In genomic region chr20:23541330-23541729, GRCh38 we compare ENCODE assay signal across 22 cellular contexts. TPM values are rescaled to one million over a fixed set of nuclear protein-coding genes. Genes with fewer than 3 reads are reported as not detected.
DNase-seq lines count a peak whose midpoint lies in the region; FAIRE-seq and TF ChIP-seq lines count a peak whose summit lies in the region.
"Had no signal": no experiment of that assay in that cellular context is flagged by ENCODE, and none has a peak within 500 bp of the region (broad histone marks: within the 10 kb centered on the region; RNA-seq: fewer than 3 reads in every experiment).

No MANE protein-coding gene starts in this region.

- FAIRE-seq in bronchial epithelial cell (lab: Jason Lieb, UNC) = peak; percentile 36
- FAIRE-seq: kidney, urothelium cell line had no signal

- no peaks in the 10 kb centered on the region for H3K27me3 ChIP-seq in bronchial epithelial cell (ENCODE audit: control insufficient read depth, insufficient read depth, low read length)
- H3K27me3 ChIP-seq: body of pancreas, neutrophil had no signal

- no peaks in the 10 kb centered on the region for H3K36me3 ChIP-seq in bronchial epithelial cell (ENCODE audit: control insufficient read depth, insufficient read depth, low read length)
- H3K36me3 ChIP-seq: neutrophil had no signal

- no peak overlapping the region for H3K4me3 ChIP-seq in bronchial epithelial cell (ENCODE audit: low read depth, low read length)
- H3K4me3 ChIP-seq: body of pancreas had no signal

- no peak for TF ChIP-seq CTCF in bronchial epithelial cell (IDR thresholded peaks at IDR 0.05; ENCODE audit: insufficient read depth, low read length, severe bottlenecking)

- DNase-seq in NCI-H748 (lab: John Stamatoyannopoulos, UW; ENCODE audit: unreplicated experiment) (peak; percentile 62), NCI-H748 treated with DMSO at 0.1 percent for 48 hours (lab: John Stamatoyannopoulos, UW) (no peak), NOMO-1 treated with dmso at 0.1 percent for 144 hours (lab: John Stamatoyannopoulos, UW; ENCODE audit: unreplicated experiment) (peak; percentile 28), bronchial epithelial cell (ENCODE audit: low read depth) (peak; percentile 85), pons (ENCODE audit: low spot score) (peak; percentile 20), HUDEP-2 (lab: John Stamatoyannopoulos, UW; ENCODE audit: unreplicated experiment in 76 of 76) (no peak)
- no peak for DNase-seq in stimulated activated naive CD4-positive, alpha-beta T cell (lab: John Stamatoyannopoulos, UW)
- no peak for DNase-seq in stimulated activated CD4-positive, alpha-beta T cell treated with anti-CD3 and anti-CD28 coated beads, Interleukin-4, amount 100 ng/mL, for 1 hour
- DNase-seq: 8988T; activated CD4-positive, alpha-beta T cell treated with anti-CD3 and anti-CD28 coated beads, Interleukin-2, amount 10 ng/mL, durations not matched to agents 7 days and 5 days; body of pancreas; KG1; kidney; midbrain; NCI-H146; NCI-H526 treated with DMSO at 0.1 percent for 48 hours; T1000 had no signal

RNA-seq across cellular contexts. Expression of gene CST9L, which starts 27.0 kb away (rescaled TPM):
- not detected in 2 replicates for total RNA-seq in bronchial epithelial cell
- total RNA-seq: activated CD4-positive, alpha-beta T cell treated with anti-CD3 and anti-CD28 coated beads, Interleukin-2, amount 10 ng/mL, durations not matched to agents 7 days and 5 days; activated naive CD4-positive, alpha-beta T cell treated with anti-CD3 and anti-CD28 coated beads, Interleukin-2, amount 50 U/mL, for 72 hours; body of pancreas; Daoy; kidney; Right ventricle myocardium inferior had no signal

RNA-seq across cellular contexts. Expression of gene CST8, which starts 50.4 kb away (rescaled TPM):
- total RNA-seq in bronchial epithelial cell = not detected in 2 replicates
- total RNA-seq: activated CD4-positive, alpha-beta T cell treated with anti-CD3 and anti-CD28 coated beads, Interleukin-2, amount 10 ng/mL, durations not matched to agents 7 days and 5 days; activated naive CD4-positive, alpha-beta T cell treated with anti-CD3 and anti-CD28 coated beads, Interleukin-2, amount 50 U/mL, for 72 hours; body of pancreas; Daoy; kidney; Right ventricle myocardium inferior had no signal

Comparison
In these comparisons a context has a peak if more than half of its experiments do, and no peak if none do; other contexts are left out.
1. DNase-seq: peak in NCI-H748 (single experiment), NOMO-1 treated with dmso at 0.1 percent for 144 hours (single experiment), bronchial epithelial cell (single experiment) and pons (single experiment); none in NCI-H748 treated with DMSO at 0.1 percent for 48 hours (single experiment), HUDEP-2 (0 of 76), stimulated activated naive CD4-positive, alpha-beta T cell (0 of 6) and stimulated activated CD4-positive, alpha-beta T cell treated with anti-CD3 and anti-CD28 coated beads, Interleukin-4, amount 100 ng/mL, for 1 hour (single experiment).